26 cellular contexts compared by ENCODE assay signal in the genomic region with DNA sequence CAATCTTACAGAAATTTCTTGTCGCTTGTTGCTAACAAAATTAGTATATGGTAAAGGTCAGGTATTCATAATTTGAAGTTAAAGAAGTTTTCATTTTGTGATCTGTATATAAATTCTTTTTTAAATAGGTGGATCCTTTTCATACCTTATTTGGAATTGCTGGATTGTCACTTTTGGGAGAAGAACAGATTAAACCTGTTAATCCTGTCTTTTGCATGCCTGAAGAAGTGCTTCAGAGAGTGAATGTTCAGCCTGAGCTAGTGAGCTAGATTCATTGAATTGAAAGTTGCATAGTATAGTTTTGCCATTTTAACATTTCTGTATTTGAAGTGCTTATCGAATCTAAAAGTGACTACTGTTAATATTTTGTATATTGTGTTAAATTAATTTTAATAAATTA. TPM values are rescaled to one million over a fixed set of nuclear protein-coding genes. Genes with fewer than 3 reads are reported as not detected.
DNase-seq lines count a peak whose midpoint lies in the region; ATAC-seq and TF ChIP-seq lines count a peak whose summit lies in the region.
"Had no signal": no experiment of that assay in that cellular context is flagged by ENCODE, and none has a peak within 500 bp of the region (broad histone marks: within the 10 kb centered on the region; RNA-seq: fewer than 3 reads in every experiment).

No MANE protein-coding gene starts in this region.

- H3K27me3 ChIP-seq in heart right ventricle = no peaks in the 10 kb centered on the region
- H3K27me3 ChIP-seq: MG63 had no signal

- H3K36me3 Mint-ChIP-seq in activated naive CD4-positive, alpha-beta T cell treated with anti-CD3 and anti-CD28 coated beads, Interleukin-2, amount 50 U/mL, for 24 hours = peaks cover 43% of the 10 kb centered on the region

- H3K4me1 Mint-ChIP-seq in activated naive CD4-positive, alpha-beta T cell treated with anti-CD3 and anti-CD28 coated beads, Interleukin-2, amount 50 U/mL, for 24 hours = peaks cover 40% of the 10 kb centered on the region

- peak; percentile 26 for ATAC-seq in esophagus mucosa
- ATAC-seq in heart right ventricle = no peak
- ATAC-seq: CD8-positive, alpha-beta T cell; HCT116; Panc1 had no signal

- H3K36me3 ChIP-seq in SK-N-MC (ENCODE audit: insufficient read depth, low read length) (peaks cover 78% of the 10 kb centered on the region), heart right ventricle (peaks cover 0 to 100% (median 63%) of the 10 kb centered on the region in 9 donors)

- H3K4me3 ChIP-seq in SK-N-MC = no peak overlapping the region
- H3K4me3 ChIP-seq in heart right ventricle = no peak overlapping the region
- H3K4me3 ChIP-seq: MG63 had no signal

- H3K9me3 ChIP-seq in SK-N-MC (ENCODE audit: low read depth, low read length) (no peaks in the 10 kb centered on the region), heart right ventricle (no peaks in the 10 kb centered on the region)
- H3K9me3 ChIP-seq: Caco-2 had no signal

- H3K27me3 Mint-ChIP-seq in activated naive CD4-positive, alpha-beta T cell treated with anti-CD3 and anti-CD28 coated beads, Interleukin-2, amount 50 U/mL, for 24 hours = no peaks in the 10 kb centered on the region
- H3K27me3 Mint-ChIP-seq: B cell had no signal

- TF ChIP-seq CTCF in heart right ventricle (IDR thresholded peaks at IDR 0.05) = no peak

- DNase-seq in activated naive CD4-positive, alpha-beta T cell treated with anti-CD3 and anti-CD28 coated beads, Interleukin-2, amount 50 U/mL, for 16 hours = no peak
- DNase-seq in DMS53 (lab: John Stamatoyannopoulos, UW) = peak; percentile 58
- no peak for DNase-seq in SK-N-MC (ENCODE audit: low read depth, low spot score)
- DNase-seq in heart right ventricle = no peak
- no peak for DNase-seq in NCI-H2196 treated with DMSO at 0.1 percent for 48 hours (lab: John Stamatoyannopoulos, UW; ENCODE audit: unreplicated experiment)
- no peak for DNase-seq in activated CD4-positive, CD25-positive, alpha-beta regulatory T cell (lab: John Stamatoyannopoulos, UW)
- DNase-seq: Caco-2; CD8-positive, alpha-beta T cell; KBM-7; MG63; NCI-H1105 treated with DMSO at 0.1 percent for 48 hours; NCI-H146; NCI-H1930; NCI-H2107; NCI-H446 treated with DMSO at 0.1 percent for 48 hours; NCI-H526; SHP77 had no signal

- H3K4me3 Mint-ChIP-seq in activated naive CD4-positive, alpha-beta T cell treated with anti-CD3 and anti-CD28 coated beads, Interleukin-2, amount 50 U/mL, for 24 hours = no peak overlapping the region
- H3K4me3 Mint-ChIP-seq: B cell; CD8-positive, alpha-beta T cell had no signal

- 98 to 99% methylated on average over 2 of the region's 2 CpGs for WGBS in heart right ventricle, 2 donors

- peak overlapping the region; percentile 1 for H3K9ac ChIP-seq in SK-N-MC (ENCODE audit: insufficient read length)

- H3K9me3 Mint-ChIP-seq in activated naive CD4-positive, alpha-beta T cell treated with anti-CD3 and anti-CD28 coated beads, Interleukin-2, amount 50 U/mL, for 24 hours = no peaks in the 10 kb centered on the region
- H3K9me3 Mint-ChIP-seq: CD8-positive, alpha-beta T cell had no signal

- intact Hi-C loops in heart right ventricle (cut with DNase I) = no loop called here

- peak overlapping the region; percentile 42; the same call in 1 of the 2 replicates for H3K27ac ChIP-seq in SK-N-MC
- no peak overlapping the region for H3K27ac ChIP-seq in heart right ventricle
- H3K27ac ChIP-seq: C4-2B, RWPE1 had no signal

- H3K4me1 ChIP-seq in heart right ventricle = peaks cover 4 to 25% (median 20%) of the 10 kb centered on the region in 9 donors

- peak overlapping the region; percentile 36 for H3K27ac Mint-ChIP-seq in activated naive CD4-positive, alpha-beta T cell treated with anti-CD3 and anti-CD28 coated beads, Interleukin-2, amount 50 U/mL, for 24 hours
- H3K27ac Mint-ChIP-seq: B cell had no signal

RNA-seq across cellular contexts. Expression of a gene that starts 2.3 kb away (rescaled TPM):
- total RNA-seq in esophagus mucosa = 0.36 TPM
- under 1 TPM; 0.14 to 0.59 (median 0.33) TPM for total RNA-seq in heart right ventricle
- polyA plus RNA-seq in heart right ventricle = under 1 TPM; 0.12 to 0.88 TPM
- total RNA-seq: H4, LHCN-M2 had no signal

RNA-seq across cellular contexts. Expression of a gene that starts 8.3 kb away (rescaled TPM):
- total RNA-seq in esophagus mucosa (38.8 TPM), heart right ventricle (10 to 100 TPM; 48.3 to 75.7 (median 65.8) TPM)
- 10 to 100 TPM; 55.6 to 58.7 TPM for polyA plus RNA-seq in heart right ventricle
